11 cellular contexts compared by ENCODE assay signal in the genomic region with DNA sequence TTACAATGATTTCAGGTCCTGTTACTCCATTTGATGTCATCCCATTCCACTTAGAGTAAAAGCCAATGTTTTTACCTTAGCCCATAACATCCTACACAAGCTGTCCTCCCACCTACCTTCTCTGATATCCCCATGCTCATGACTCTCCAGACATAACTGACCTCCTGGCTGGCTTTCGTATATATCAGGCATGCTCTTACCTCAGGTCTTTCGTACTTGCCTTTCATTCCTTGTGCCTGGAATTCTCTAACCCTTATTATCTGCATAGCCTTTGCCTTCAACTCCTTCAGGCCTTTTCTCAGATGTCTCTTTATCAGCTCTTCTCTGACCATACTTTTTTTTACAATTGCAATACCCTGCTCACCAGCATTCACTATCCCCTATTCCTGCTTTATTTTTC. TPM values are rescaled to one million over a fixed set of nuclear protein-coding genes. Genes with fewer than 3 reads are reported as not detected.
"Had no signal": no experiment of that assay in that cellular context is flagged by ENCODE, and none has a peak within 500 bp of the region (broad histone marks: within the 10 kb centered on the region; RNA-seq: fewer than 3 reads in every experiment).

No MANE protein-coding gene starts in this region.

- H3K27ac Mint-ChIP-seq: GM23338, HFFc6 had no signal

- H3K36me3 ChIP-seq: HAP-1 had no signal

- H2AFZ ChIP-seq: GM23248, GM23338 had no signal

- H3K4me3 ChIP-seq: GM23248, GM23338, HAP-1 had no signal

- DNase-seq: GM23248, GOT3, H7, HCEC 1CT, HFFc6 had no signal

- H3K9me3 ChIP-seq: HAP-1 had no signal

- ATAC-seq: GM23338, HCT116 had no signal

- H3K9me3 Mint-ChIP-seq: HFFc6 had no signal

- H3K4me2 ChIP-seq: GM23338 had no signal

- FAIRE-seq: H1, H54 had no signal

- H3K27ac ChIP-seq: GM23248 had no signal

- H3K4me3 Mint-ChIP-seq: GM23338, HFFc6 had no signal

- H3K9ac ChIP-seq: GM23248 had no signal

RNA-seq across cellular contexts. Expression of a gene that starts 10.3 kb away (rescaled TPM):
- total RNA-seq: H4 had no signal

RNA-seq across cellular contexts. Expression of a gene that starts 22.7 kb away (rescaled TPM):
- total RNA-seq: GM23248, HFFc6 had no signal
